18 cellular contexts compared by ENCODE assay signal in genomic region chr12:24797901-24798300, GRCh38.
DNase-seq lines count a peak whose midpoint lies in the region; ATAC-seq and TF ChIP-seq lines count a peak whose summit lies in the region.
"Had no signal": no experiment of that assay in that cellular context is flagged by ENCODE, and none has a peak within 500 bp of the region (broad histone marks: within the 10 kb centered on the region; RNA-seq: fewer than 3 reads in every experiment).

No MANE protein-coding gene starts in this region.

- no peak overlapping the region for H3K4me3 ChIP-seq in upper lobe of right lung

- peak; percentile 78 for DNase-seq in kidney tubule cell (ENCODE audit: low spot score)
- no peak for DNase-seq in left ventricle myocardium superior
- no peak for DNase-seq in upper lobe of right lung
- DNase-seq: activated CD4-positive, alpha-beta T cell treated with anti-CD3 and anti-CD28 coated beads for 1 hour; dermis blood vessel endothelial cell; head of caudate nucleus; mammary epithelial cell; NCI-H187; NCI-H446 treated with DMSO at 0.1 percent for 48 hours; nephron progenitor cell; retina; SIG-M5; substantia nigra had no signal

- ATAC-seq in GM18511 (IDR thresholded peaks at IDR 0.05; ENCODE audit: unreplicated experiment) (peak; percentile 21), GM21390 (IDR thresholded peaks at IDR 0.05; ENCODE audit: unreplicated experiment) (peak; percentile 24), HG03139 (IDR thresholded peaks at IDR 0.05; ENCODE audit: unreplicated experiment) (peak; percentile 34), GM19351 (IDR thresholded peaks at IDR 0.05; ENCODE audit: unreplicated experiment) (no peak), left ventricle myocardium superior (no peak), HG03378 (IDR thresholded peaks at IDR 0.05; ENCODE audit: unreplicated experiment) (no peak), upper lobe of right lung (no peak)

- no peaks in the 10 kb centered on the region for H3K4me1 ChIP-seq in upper lobe of right lung

- no peaks in the 10 kb centered on the region for H3K36me3 ChIP-seq in upper lobe of right lung

- H3K9me3 ChIP-seq in upper lobe of right lung: no peaks in the 10 kb centered on the region

- TF ChIP-seq CTCF in upper lobe of right lung (IDR thresholded peaks at IDR 0.05): no peak

- H3K27me3 ChIP-seq in upper lobe of right lung: no peaks in the 10 kb centered on the region

- H3K27ac ChIP-seq in upper lobe of right lung: no peak overlapping the region

- intact Hi-C loops in left ventricle myocardium superior (cut with micrococcal nuclease): no loop called here
- intact Hi-C loops in upper lobe of right lung (cut with DNase I): no loop called here

Comparison
In these comparisons a context has a peak if more than half of its experiments do, and no peak if none do; other contexts are left out.
1. ATAC-seq: peak in GM18511 (single experiment), GM21390 (single experiment) and HG03139 (single experiment); none in GM19351 (single experiment), left ventricle myocardium superior (single experiment), HG03378 (single experiment) and upper lobe of right lung (single experiment).